8 cellular contexts compared by ENCODE assay signal in genomic region chr11:10305964-10306918, GRCh38. TPM values are rescaled to one million over a fixed set of nuclear protein-coding genes. Genes with fewer than 3 reads are reported as not detected.
A peak's percentile ranks its signal among the peaks of the same experiment; 100 is the strongest.
DNase-seq lines count a peak whose midpoint lies in the region; ATAC-seq lines count a peak whose summit lies in the region.

No MANE protein-coding gene starts in this region.

- H3K9me3 ChIP-seq in endocrine pancreas (ENCODE audit: control insufficient read depth, low read length) = no peaks in the 10 kb centered on the region

- no peak for ATAC-seq in HG02588 (IDR thresholded peaks at IDR 0.05; ENCODE audit: unreplicated experiment)
- ATAC-seq in GM21447 (IDR thresholded peaks at IDR 0.05; ENCODE audit: unreplicated experiment) = no peak
- no peak for ATAC-seq in HG02981 (IDR thresholded peaks at IDR 0.05; ENCODE audit: unreplicated experiment)

- H3K4me3 ChIP-seq in endocrine pancreas (ENCODE audit: control insufficient read depth, insufficient read depth, low read length) = peak overlapping the region; percentile 90

- no peaks in the 10 kb centered on the region for H3K36me3 ChIP-seq in endocrine pancreas (ENCODE audit: control insufficient read depth, insufficient read depth, low read length)

- peak overlapping the region; percentile 74 for H3K9ac ChIP-seq in endocrine pancreas (ENCODE audit: control insufficient read depth, insufficient read depth, low read length)

- no peaks in the 10 kb centered on the region for H3K27me3 ChIP-seq in endocrine pancreas (ENCODE audit: control insufficient read depth, insufficient read depth, low read length)

- H3K4me1 ChIP-seq in endocrine pancreas (ENCODE audit: control insufficient read depth, insufficient read depth, low read length) = peaks cover 6% of the 10 kb centered on the region

- DNase-seq in NCI-H1417 (lab: John Stamatoyannopoulos, UW) (peak in 2 of 3 experiments; percentile 51 to 54), NCI-H1417 treated with DMSO at 0.1 percent for 48 hours (lab: John Stamatoyannopoulos, UW) (no peak), RKO (ENCODE audit: low spot score) (peak; percentile 35), myocyte (ENCODE audit: low read depth) (peak; percentile 39)

RNA-seq across cellular contexts. Expression of gene ADM, which starts 1.4 kb away (rescaled TPM):
- total RNA-seq in myocyte = 17.3 and 46.5 TPM in 2 replicates
- 35.7 TPM for polyA plus RNA-seq in myocyte (2012)

RNA-seq across cellular contexts. Expression of gene SBF2, which starts 12.2 kb away (rescaled TPM):
- total RNA-seq in myocyte = 21.0 and 23.7 TPM in 2 replicates
- 20.5 TPM for polyA plus RNA-seq in myocyte (2012)
